Comparison of ENCODE assay signal across 9 cellular contexts in genomic region chr11:19711911-19712280, GRCh38. TPM values are rescaled to one million over a fixed set of nuclear protein-coding genes. Genes with fewer than 3 reads are reported as not detected.
DNase-seq lines count a peak whose midpoint lies in the region; ATAC-seq, FAIRE-seq and TF ChIP-seq lines count a peak whose summit lies in the region.
"Had no signal": no experiment of that assay in that cellular context is flagged by ENCODE, and none has a peak within 500 bp of the region (broad histone marks: within the 10 kb centered on the region; RNA-seq: fewer than 3 reads in every experiment).

No MANE protein-coding gene starts in this region.

- peak overlapping the region; percentile 87 for H3K4me2 ChIP-seq in A549

- no peak for FAIRE-seq in A549 (lab: Jason Lieb, UNC)
- FAIRE-seq: endometrium had no signal

- H3K27ac ChIP-seq in A549 (peak overlapping the region; percentile 82 to 87), muscle layer of colon (ENCODE audit: low read depth, low read length) (peak overlapping the region; percentile 96), upper lobe of right lung (peak overlapping the region; percentile 92)
- no peak overlapping the region for H3K27ac ChIP-seq in effector memory CD4-positive, alpha-beta T cell (ENCODE audit: insufficient read depth, low read length, poor library complexity, severe bottlenecking)

- no peak for TF ChIP-seq POLR2A in A549 (IDR thresholded peaks at IDR 0.05; ENCODE audit: low read length)

- no peaks in the 10 kb centered on the region for H3K36me3 ChIP-seq in effector memory CD4-positive, alpha-beta T cell (ENCODE audit: control insufficient read depth, insufficient read depth, low read length)
- H3K36me3 ChIP-seq in muscle layer of colon (ENCODE audit: insufficient read depth, low read length) (no peaks in the 10 kb centered on the region), upper lobe of right lung (no peaks in the 10 kb centered on the region)

- ATAC-seq in A549 (peak; percentile 8 to 35; a peak in 5 of 6 replicates), GM21360 (IDR thresholded peaks at IDR 0.05; ENCODE audit: unreplicated experiment) (peak; percentile 12), upper lobe of right lung (peak; percentile 27), HG03565 (IDR thresholded peaks at IDR 0.05; ENCODE audit: unreplicated experiment) (no peak)

- H3K27me3 ChIP-seq in effector memory CD4-positive, alpha-beta T cell (replicated peaks; ENCODE audit: control insufficient read depth, insufficient read depth, low read length, poor library complexity, severe bottlenecking), result peaks cover 12% of the 10 kb centered on the region
- H3K27me3 ChIP-seq in muscle layer of colon (ENCODE audit: control insufficient read depth in 1 of 2, insufficient read depth in 2 of 2, low read length in 2 of 2), result peaks cover 0 to 9% of the 10 kb centered on the region in 2 donors
- peaks cover 12% of the 10 kb centered on the region for H3K27me3 ChIP-seq in upper lobe of right lung

- POLR2A ChIA-PET in A549 (lab: Yijun Ruan, JAX), result interaction anchor here (1.0 to 2.0 kb wide), 7 partner anchors 11 to 66 kb away, joined by 3 to 10 read pairs (median 4); no protein-coding TSS in a partner anchor

- 59% methylated on average over 16 of the region's 16 CpGs for WGBS in A549 (ENCODE audit: missing lambda C conversion rate)

- H3K4me3 ChIP-seq in A549 (peak overlapping the region; percentile 49), muscle layer of colon (ENCODE audit: low read depth in 1 of 2, low read length in 2 of 2) (peak overlapping the region; percentile 44 to 60), upper lobe of right lung (peak overlapping the region; percentile 64)
- peak overlapping the region; percentile 81 for H3K4me3 ChIP-seq in effector memory CD4-positive, alpha-beta T cell (ENCODE audit: insufficient read depth, low read depth, low read length, poor library complexity, severe bottlenecking)

- no peaks in the 10 kb centered on the region for H3K9me3 ChIP-seq in A549
- no peaks in the 10 kb centered on the region for H3K9me3 ChIP-seq in effector memory CD4-positive, alpha-beta T cell (ENCODE audit: control insufficient read depth, low read length)
- no peaks in the 10 kb centered on the region for H3K9me3 ChIP-seq in muscle layer of colon (ENCODE audit: low read length)
- no peaks in the 10 kb centered on the region for H3K9me3 ChIP-seq in upper lobe of right lung

- TF ChIP-seq RAD21 in A549 (conservative IDR thresholded peaks at IDR 0.05 in 1 of 2, IDR thresholded peaks at IDR 0.05 in 1 of 2), result no peak

- intact Hi-C loops in upper lobe of right lung (cut with DNase I), result no loop called here

- TF ChIP-seq CTCF in A549 (IDR thresholded peaks at IDR 0.05) (no peak), upper lobe of right lung (IDR thresholded peaks at IDR 0.05) (no peak)

- no peak for DNase-seq in A549 (ENCODE audit: low read depth in 1 of 2, low spot score in 1 of 2)
- DNase-seq in RPMI8226, result peak; percentile 9
- no peak for DNase-seq in effector memory CD4-positive, alpha-beta T cell
- DNase-seq in upper lobe of right lung, result no peak
- DNase-seq in COR-L47 (lab: John Stamatoyannopoulos, UW), result no peak

- CTCF ChIA-PET in A549 (lab: Yijun Ruan, JAX), result interaction anchor here (0.8 to 2.4 kb wide), 6 partner anchors 12 to 147 kb away, joined by 3 to 8 read pairs (median 4); no protein-coding TSS in a partner anchor

- H3K4me1 ChIP-seq in A549, result peaks cover 36% of the 10 kb centered on the region
- H3K4me1 ChIP-seq in effector memory CD4-positive, alpha-beta T cell (ENCODE audit: control insufficient read depth, insufficient read depth, low read length, poor library complexity, severe bottlenecking), result peaks cover 22% of the 10 kb centered on the region
- peaks cover 33% of the 10 kb centered on the region for H3K4me1 ChIP-seq in muscle layer of colon (ENCODE audit: insufficient read depth, low read length)
- H3K4me1 ChIP-seq in upper lobe of right lung, result peaks cover 24% of the 10 kb centered on the region

- TF ChIP-seq EP300 in A549 (IDR thresholded peaks at IDR 0.05), result no peak; a peak in 1 of 5 replicates

- H3K9ac ChIP-seq in muscle layer of colon (ENCODE audit: low read length), result peak overlapping the region; percentile 67

TF ChIP-seq in A549, 52 proteins besides CTCF, POLR2A, EP300 and RAD21:
- TF ChIP-seq MYC (IDR thresholded peaks at IDR 0.05; ENCODE audit: borderline replicate concordance, low read length), result no peak
- TF ChIP-seq CHD2 (IDR thresholded peaks at IDR 0.05; ENCODE audit: low read length, partially characterized antibody), result no peak
- TF ChIP-seq MAX (IDR thresholded peaks at IDR 0.05), result no peak
- TF ChIP-seq MAZ (IDR thresholded peaks at IDR 0.05; ENCODE audit: borderline replicate concordance, low read depth, low read length), result no peak
- TF ChIP-seq TP53 (CRISPR knock-in tag; IDR thresholded peaks at IDR 0.05), result no peak
- no peak for TF ChIP-seq E2F6 (IDR thresholded peaks at IDR 0.05; ENCODE audit: borderline replicate concordance, low read depth)
- TF ChIP-seq ZSCAN20 (CRISPR knock-in tag; IDR thresholded peaks at IDR 0.05), result no peak
- TF ChIP-seq KDM1A (IDR thresholded peaks at IDR 0.05; ENCODE audit: low read depth), result no peak
- no peak for TF ChIP-seq HMGXB4 (CRISPR knock-in tag; IDR thresholded peaks at IDR 0.05; ENCODE audit: borderline replicate concordance)
- no peak for TF ChIP-seq SREBF2 (IDR thresholded peaks at IDR 0.05)
- TF ChIP-seq ZNF302 (CRISPR knock-in tag; IDR thresholded peaks at IDR 0.05), result no peak
- TF ChIP-seq PBX3 (IDR thresholded peaks at IDR 0.05), result no peak
- TF ChIP-seq CHD4 (IDR thresholded peaks at IDR 0.05; ENCODE audit: borderline replicate concordance), result no peak
- TF ChIP-seq RCOR1 (IDR thresholded peaks at IDR 0.05; ENCODE audit: low read depth, low read length), result no peak
- no peak for TF ChIP-seq HOXB13 (CRISPR knock-in tag; IDR thresholded peaks at IDR 0.05; ENCODE audit: low read depth)
- no peak for TF ChIP-seq POLR2AphosphoS2 (conservative IDR thresholded peaks at IDR 0.05; ENCODE audit: low read length)
- no peak for TF ChIP-seq TFCP2L1 (CRISPR knock-in tag; IDR thresholded peaks at IDR 0.05)

RNA-seq across cellular contexts. Expression of gene NAV2, which starts 0.7 kb away (rescaled TPM):
- 19.8 and 27.6 TPM in 2 replicates for polyA plus RNA-seq in A549 (2011; rRNA removed)
- 5.7 and 7.0 TPM in 2 replicates for polyA plus RNA-seq in A549 (2012; cell fraction: cytosol; rRNA removed)
- 13.3 and 14.1 TPM in 2 replicates for polyA plus RNA-seq in A549 (2012; cell fraction: nucleus; rRNA removed)
- 4.9 to 6.2 TPM (median 4.9 TPM) in 3 replicates for polyA plus RNA-seq in A549 (2017; fragmentation: RNase III; extraction: RNeasy Plus Mini Kit Qiagen cat#74134 plus additional on column Dnase treatment)
- polyA minus RNA-seq in A549 (2011; rRNA and poly(A)+ RNA removed), result 69.8 and 79.2 TPM in 2 replicates
- total RNA-seq in upper lobe of right lung, result 44.8 TPM
